Comparison of ENCODE assay signal across 7 cellular contexts in the genomic region with DNA sequence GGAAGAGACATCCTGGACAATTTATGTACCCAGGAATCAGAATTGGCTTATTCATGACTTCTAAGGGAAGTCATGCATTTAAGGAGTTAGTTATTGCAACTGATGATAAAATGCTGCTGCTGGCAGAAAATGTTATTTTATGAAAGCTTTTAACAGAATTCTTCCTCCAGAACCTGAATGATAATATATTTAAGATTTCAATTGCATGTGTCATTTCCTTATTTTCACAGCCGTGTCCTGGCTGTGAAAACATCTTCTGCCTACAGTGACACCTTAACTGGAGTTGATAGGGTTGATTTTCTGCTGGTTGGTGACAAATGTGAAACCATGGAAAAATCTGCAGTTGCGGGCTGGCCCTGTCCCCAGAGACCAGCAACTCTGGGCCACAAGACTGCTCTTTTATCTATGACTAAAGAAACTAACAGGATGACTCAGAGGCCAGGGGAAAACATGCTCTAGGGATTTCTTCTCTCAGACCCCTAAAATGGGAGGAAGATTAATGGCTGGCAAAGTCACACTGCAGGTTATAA. TPM values are rescaled to one million over a fixed set of nuclear protein-coding genes. Genes with fewer than 3 reads are reported as not detected.
DNase-seq lines count a peak whose midpoint lies in the region; ATAC-seq and TF ChIP-seq lines count a peak whose summit lies in the region.

No MANE protein-coding gene starts in this region.

- H4K91ac ChIP-seq in H9 (ENCODE audit: insufficient read length, low read depth, low read length): no peak overlapping the region

- no peaks in the 10 kb centered on the region for H3K79me1 ChIP-seq in H9 (ENCODE audit: insufficient read depth, low read depth, low read length, poor library complexity, severe bottlenecking)

- H3K27me3 ChIP-seq in H9 (ENCODE audit: insufficient read depth, low read length): no peaks in the 10 kb centered on the region; the same call in 1 of the 2 replicates

- no peak overlapping the region for H2BK15ac ChIP-seq in H9 (ENCODE audit: low read depth, low read length)

- H3K23me2 ChIP-seq in H9 (ENCODE audit: insufficient read length, low read depth, low read length, poor library complexity, severe bottlenecking): no peaks in the 10 kb centered on the region

- H2AFZ ChIP-seq in H9 (ENCODE audit: low read length): no peak overlapping the region

- H3K9ac ChIP-seq in H9 (ENCODE audit: extremely low read depth, insufficient read length, low read length): no peak overlapping the region

- DNase-seq in NCI-H226: peak; percentile 27
- peak; percentile 53 for DNase-seq in fibroblast of mammary gland (ENCODE audit: low read depth)
- DNase-seq in H9: no peak
- no peak for DNase-seq in cortex of kidney (lab: John Stamatoyannopoulos, UW)
- DNase-seq in NCI-H1417 (lab: John Stamatoyannopoulos, UW): no peak

- H3K4me3 ChIP-seq in HEK293 (ENCODE audit: low read depth, low read length) (no peak overlapping the region), fibroblast of mammary gland (ENCODE audit: control insufficient read depth, low read depth, low read length) (no peak overlapping the region)

- peak; percentile 72 for ATAC-seq in GM18867 (IDR thresholded peaks at IDR 0.05; ENCODE audit: unreplicated experiment)

- no CpG with 5 or more reads among the region's 2 CpGs for WGBS in H9 (ENCODE audit: extremely low coverage, insufficient read length, low lambda C conversion rate)

- no peak overlapping the region for H3T11ph ChIP-seq in H9 (ENCODE audit: low read length)

- H3K56ac ChIP-seq in H9 (ENCODE audit: insufficient read length, low read depth, low read length): no peak overlapping the region

- H3K14ac ChIP-seq in H9 (ENCODE audit: insufficient read depth, low read length): no peak overlapping the region

- H3K4me3 Mint-ChIP-seq in H9: no peak overlapping the region

- POLR2A ChIA-PET in HEK293 (lab: Yijun Ruan, JAX): no interaction called here

- H3K4me1 ChIP-seq in HEK293 (ENCODE audit: control insufficient read depth, insufficient read depth, low read length) (peaks cover 8% of the 10 kb centered on the region), H9 (ENCODE audit: insufficient read depth, low read length) (no peaks in the 10 kb centered on the region)

- H3K79me2 ChIP-seq in H9 (ENCODE audit: insufficient read depth, low read length): no peaks in the 10 kb centered on the region

- no peak overlapping the region for H2BK120ac ChIP-seq in H9 (ENCODE audit: low read depth, low read length, poor library complexity, severe bottlenecking)

- no peaks in the 10 kb centered on the region for H4K20me1 ChIP-seq in H9 (ENCODE audit: control insufficient read depth, insufficient read depth, insufficient read length)

- H3K27ac Mint-ChIP-seq in H9: 0 out of 7 replicates have a peak overlapping the region, but pooled peaks of 1 of the 3 experiments have one; percentile 8

- H3K36me3 ChIP-seq in HEK293 (ENCODE audit: control insufficient read depth in 2 of 2, insufficient read depth in 1 of 2, low read length in 2 of 2): no peaks in the 10 kb centered on the region

- CTCF ChIA-PET in HEK293 (lab: Yijun Ruan, JAX): no interaction called here

- no peak overlapping the region for H3K4me2 ChIP-seq in H9 (ENCODE audit: insufficient read depth, insufficient read length, low read length)

- no peak overlapping the region for H4K5ac ChIP-seq in H9 (ENCODE audit: insufficient read length, low read depth, low read length)

- no peaks in the 10 kb centered on the region for H3K27me3 Mint-ChIP-seq in H9 (ENCODE audit: low read depth)

- no peak overlapping the region for H3K4ac ChIP-seq in H9 (ENCODE audit: low read depth, low read length)

- H4K8ac ChIP-seq in H9 (replicated peaks; ENCODE audit: insufficient read length, low read depth, low read length): no peak overlapping the region

- no peak overlapping the region for H2BK20ac ChIP-seq in H9 (ENCODE audit: low read depth, low read length, poor library complexity, severe bottlenecking)

- no peak overlapping the region for H3K23ac ChIP-seq in H9 (ENCODE audit: insufficient read length, low read depth, low read length)

- H2AK5ac ChIP-seq in H9 (ENCODE audit: insufficient read length, low read length): no peak overlapping the region

- H3K27ac ChIP-seq in HEK293 (ENCODE audit: extremely low read depth, low read depth, low read length): no peak overlapping the region
- H3K27ac ChIP-seq in H9 (ENCODE audit: insufficient read length, low read depth, low read length): no peak overlapping the region

- TF ChIP-seq CTCF in HEK293 (tag by site-specific recombination; IDR thresholded peaks at IDR 0.05) (no peak), fibroblast of mammary gland (conservative IDR thresholded peaks at IDR 0.05; ENCODE audit: control insufficient read depth, insufficient read depth, low read depth, low read length) (no peak), H9 (conservative IDR thresholded peaks at IDR 0.05) (no peak)

- H3K9me3 ChIP-seq in HEK293 (ENCODE audit: control insufficient read depth, insufficient read depth, low read depth, low read length) (no peaks in the 10 kb centered on the region), H9 (ENCODE audit: control insufficient read depth, low read depth, low read length) (no peaks in the 10 kb centered on the region)

- 0 out of 5 replicates have a peak, but pooled peaks cover 0 to 2% of the 10 kb centered on the region in 2 experiments for H3K9me3 Mint-ChIP-seq in H9

- H3K4me1 Mint-ChIP-seq in H9: no peaks in the 10 kb centered on the region

- H2BK12ac ChIP-seq in H9 (ENCODE audit: insufficient read length, low read depth, low read length): no peak overlapping the region

- H3K36me3 Mint-ChIP-seq in H9 (ENCODE audit: insufficient read depth in 1 of 3, low read depth in 3 of 3): no peaks in the 10 kb centered on the region

- H2BK5ac ChIP-seq in H9 (ENCODE audit: insufficient read length, low read length): no peak overlapping the region

- no peak overlapping the region for H3K18ac ChIP-seq in H9 (ENCODE audit: insufficient read length, low read depth, low read length)

TF ChIP-seq in HEK293, 187 proteins besides CTCF, POLR2A, EP300 and RAD21 (continues in another document):
- TF ChIP-seq ZNF747 (tag by site-specific recombination; IDR thresholded peaks at IDR 0.05) (no peak), ZNF548 (tag by site-specific recombination; IDR thresholded peaks at IDR 0.05) (no peak), SALL2 (tag by site-specific recombination; IDR thresholded peaks at IDR 0.05; ENCODE audit: borderline replicate concordance) (no peak), ZNF2 (tag by site-specific recombination; IDR thresholded peaks at IDR 0.05) (no peak), ZNF664 (tag by site-specific recombination; IDR thresholded peaks at IDR 0.05) (no peak), ZNF510 (tag by site-specific recombination; IDR thresholded peaks at IDR 0.05; ENCODE audit: insufficient replicate concordance) (no peak), ZNF514 (tag by site-specific recombination; IDR thresholded peaks at IDR 0.05) (no peak), ZNF596 (tag by site-specific recombination; IDR thresholded peaks at IDR 0.05) (no peak), ZNF324 (tag by site-specific recombination; IDR thresholded peaks at IDR 0.05) (no peak), ZNF155 (tag by site-specific recombination; IDR thresholded peaks at IDR 0.05) (no peak), ZNF394 (tag by site-specific recombination; IDR thresholded peaks at IDR 0.05; ENCODE audit: borderline replicate concordance) (no peak), ZNF157 (tag by site-specific recombination; IDR thresholded peaks at IDR 0.05) (no peak), ZNF248 (tag by site-specific recombination; IDR thresholded peaks at IDR 0.05) (no peak), SP7 (tag by site-specific recombination; IDR thresholded peaks at IDR 0.05) (peak; percentile 21; the same call in 1 of the 2 replicates), GFI1B (tag by site-specific recombination; IDR thresholded peaks at IDR 0.05) (no peak), SETDB1 (IDR thresholded peaks at IDR 0.05; ENCODE audit: insufficient read length, low read length) (no peak)
- TF ChIP-seq, protein P1, sequence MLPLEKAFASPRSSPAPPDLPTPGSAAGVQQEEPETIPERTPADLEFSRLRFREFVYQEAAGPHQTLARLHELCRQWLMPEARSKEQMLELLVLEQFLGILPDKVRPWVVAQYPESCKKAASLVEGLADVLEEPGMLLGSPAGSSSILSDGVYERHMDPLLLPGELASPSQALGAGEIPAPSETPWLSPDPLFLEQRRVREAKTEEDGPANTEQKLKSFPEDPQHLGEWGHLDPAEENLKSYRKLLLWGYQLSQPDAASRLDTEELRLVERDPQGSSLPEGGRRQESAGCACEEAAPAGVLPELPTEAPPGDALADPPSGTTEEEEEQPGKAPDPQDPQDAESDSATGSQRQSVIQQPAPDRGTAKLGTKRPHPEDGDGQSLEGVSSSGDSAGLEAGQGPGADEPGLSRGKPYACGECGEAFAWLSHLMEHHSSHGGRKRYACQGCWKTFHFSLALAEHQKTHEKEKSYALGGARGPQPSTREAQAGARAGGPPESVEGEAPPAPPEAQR (tag by site-specific recombination; IDR thresholded peaks at IDR 0.05): no peak
- TF ChIP-seq, protein P2, sequence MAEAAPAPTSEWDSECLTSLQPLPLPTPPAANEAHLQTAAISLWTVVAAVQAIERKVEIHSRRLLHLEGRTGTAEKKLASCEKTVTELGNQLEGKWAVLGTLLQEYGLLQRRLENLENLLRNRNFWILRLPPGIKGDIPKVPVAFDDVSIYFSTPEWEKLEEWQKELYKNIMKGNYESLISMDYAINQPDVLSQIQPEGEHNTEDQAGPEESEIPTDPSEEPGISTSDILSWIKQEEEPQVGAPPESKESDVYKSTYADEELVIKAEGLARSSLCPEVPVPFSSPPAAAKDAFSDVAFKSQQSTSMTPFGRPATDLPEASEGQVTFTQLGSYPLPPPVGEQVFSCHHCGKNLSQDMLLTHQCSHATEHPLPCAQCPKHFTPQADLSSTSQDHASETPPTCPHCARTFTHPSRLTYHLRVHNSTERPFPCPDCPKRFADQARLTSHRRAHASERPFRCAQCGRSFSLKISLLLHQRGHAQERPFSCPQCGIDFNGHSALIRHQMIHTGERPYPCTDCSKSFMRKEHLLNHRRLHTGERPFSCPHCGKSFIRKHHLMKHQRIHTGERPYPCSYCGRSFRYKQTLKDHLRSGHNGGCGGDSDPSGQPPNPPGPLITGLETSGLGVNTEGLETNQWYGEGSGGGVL (tag by site-specific recombination; IDR thresholded peaks at IDR 0.05): no peak
- TF ChIP-seq, protein P3, sequence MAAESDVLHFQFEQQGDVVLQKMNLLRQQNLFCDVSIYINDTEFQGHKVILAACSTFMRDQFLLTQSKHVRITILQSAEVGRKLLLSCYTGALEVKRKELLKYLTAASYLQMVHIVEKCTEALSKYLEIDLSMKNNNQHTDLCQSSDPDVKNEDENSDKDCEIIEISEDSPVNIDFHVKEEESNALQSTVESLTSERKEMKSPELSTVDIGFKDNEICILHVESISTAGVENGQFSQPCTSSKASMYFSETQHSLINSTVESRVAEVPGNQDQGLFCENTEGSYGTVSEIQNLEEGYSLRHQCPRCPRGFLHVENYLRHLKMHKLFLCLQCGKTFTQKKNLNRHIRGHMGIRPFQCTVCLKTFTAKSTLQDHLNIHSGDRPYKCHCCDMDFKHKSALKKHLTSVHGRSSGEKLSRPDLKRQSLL (tag by site-specific recombination; IDR thresholded peaks at IDR 0.05): no peak

RNA-seq across cellular contexts. Expression of a gene that starts 12.3 kb away (rescaled TPM):
- 19.5 and 20.6 TPM in 2 replicates for total RNA-seq in H9 (2021)

Comparison
In these comparisons a context has a peak if more than half of its experiments do, and no peak if none do; other contexts are left out.
1. DNase-seq: peak in NCI-H226 (single experiment) and fibroblast of mammary gland (single experiment); none in H9 (single experiment), cortex of kidney (single experiment) and NCI-H1417 (0 of 3).